In genomic region chr1:181514298-181515290, GRCh38 we compare ENCODE assay signal across 8 cellular contexts.
DNase-seq lines count a peak whose midpoint lies in the region; ATAC-seq and FAIRE-seq lines count a peak whose summit lies in the region.

No MANE protein-coding gene starts in this region.

- peak; percentile 88 for FAIRE-seq in GM19239 (lab: Jason Lieb, UNC)

- ATAC-seq in HG03103 (IDR thresholded peaks at IDR 0.05; ENCODE audit: low read depth, unreplicated experiment): peak; percentile 71

- peak; percentile 75 for DNase-seq in COR-L47 (lab: John Stamatoyannopoulos, UW)
- DNase-seq in GM19239 (ENCODE audit: insufficient read length, low spot score): no peak
- peak; percentile 83 for DNase-seq in NCI-H748 treated with DMSO at 0.1 percent for 48 hours (lab: John Stamatoyannopoulos, UW)
- no peak for DNase-seq in activated effector memory CD4-positive, alpha-beta T cell treated with Interleukin-2 at 50 U/mL for 16 hours
- DNase-seq in 8988T: no peak
- DNase-seq in RKO (ENCODE audit: low spot score): no peak
- DNase-seq in COLO829 (ENCODE audit: low spot score): no peak

Comparison
In these comparisons a context has a peak if more than half of its experiments do, and no peak if none do; other contexts are left out.
1. DNase-seq: peak in COR-L47 (single experiment) and NCI-H748 treated with DMSO at 0.1 percent for 48 hours (single experiment); none in GM19239 (single experiment), activated effector memory CD4-positive, alpha-beta T cell treated with Interleukin-2 at 50 U/mL for 16 hours (single experiment), 8988T (single experiment), RKO (single experiment) and COLO829 (single experiment).